Comparison of ENCODE assay signal across 1 cellular context in the genomic region with DNA sequence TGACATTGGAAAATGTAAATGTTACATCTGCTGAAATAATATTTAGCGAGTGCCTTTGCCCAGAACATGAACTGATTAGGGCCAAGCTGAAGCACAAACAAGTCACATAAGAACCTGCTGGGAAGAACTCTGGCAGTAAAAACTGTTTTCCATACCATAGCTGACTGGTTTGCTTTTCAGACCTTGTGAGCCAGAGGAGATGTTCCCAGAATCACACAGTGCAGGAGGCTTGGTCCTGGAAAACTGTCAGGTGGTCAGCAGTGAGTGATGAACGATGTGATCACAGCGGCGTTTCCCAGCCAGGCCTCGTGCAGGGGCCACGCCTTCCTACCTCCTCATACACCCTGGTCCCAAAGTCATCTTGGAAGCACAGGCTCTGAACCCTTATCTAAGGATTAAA.
TF ChIP-seq lines count a peak whose summit lies in the region.

No MANE protein-coding gene starts in this region.

TF ChIP-seq in H1, 55 proteins besides CTCF, POLR2A, EP300 and RAD21 (continued from another document):
- TF ChIP-seq RFX5 (IDR thresholded peaks at IDR 0.05; ENCODE audit: borderline replicate concordance, low read depth, low read length) (no peak), EGR1 (IDR thresholded peaks at IDR 0.05; ENCODE audit: borderline replicate concordance, low read depth, low read length) (no peak), SP1 (IDR thresholded peaks at IDR 0.05; ENCODE audit: low read depth, low read length) (no peak), GTF2F1 (IDR thresholded peaks at IDR 0.05; ENCODE audit: borderline replicate concordance, low read depth, low read length) (no peak), TEAD4 (IDR thresholded peaks at IDR 0.05; ENCODE audit: low read depth, low read length) (no peak), SIRT6 (IDR thresholded peaks at IDR 0.05; ENCODE audit: low read length) (no peak), SRF (IDR thresholded peaks at IDR 0.05; ENCODE audit: low read depth, low read length) (no peak)
TF ChIP-seq in H1: peak in this region for 0.
